In the genomic region with DNA sequence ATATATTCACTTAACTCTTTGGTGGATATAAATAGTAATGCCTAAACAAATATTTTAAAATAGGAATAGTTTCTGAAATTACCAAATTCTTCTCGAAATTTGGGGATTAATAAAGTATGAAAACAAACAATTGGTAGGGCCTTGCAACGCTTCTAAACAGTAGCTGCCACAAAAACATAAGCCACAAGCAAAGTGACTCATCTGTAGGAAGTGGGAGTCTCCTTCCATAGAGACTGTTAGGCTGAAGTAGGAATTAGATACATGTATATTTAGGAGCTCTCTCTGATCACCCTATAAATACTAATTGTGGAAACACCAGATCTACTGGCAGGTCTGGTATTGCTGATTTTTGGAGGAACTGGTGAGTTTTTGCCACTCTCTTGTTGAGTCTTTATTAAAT, we compare ENCODE assay signal across 16 cellular contexts. TPM values are rescaled to one million over a fixed set of nuclear protein-coding genes. Genes with fewer than 3 reads are reported as not detected.
DNase-seq lines count a peak whose midpoint lies in the region; ATAC-seq and TF ChIP-seq lines count a peak whose summit lies in the region.
"Had no signal": no experiment of that assay in that cellular context is flagged by ENCODE, and none has a peak within 500 bp of the region (broad histone marks: within the 10 kb centered on the region; RNA-seq: fewer than 3 reads in every experiment).

No MANE protein-coding gene starts in this region.

- peak overlapping the region; percentile 41 for H2BK120ac ChIP-seq in trophoblast cell (ENCODE audit: insufficient read depth, low read length, poor library complexity)

- H2AK5ac ChIP-seq in trophoblast cell (ENCODE audit: low read length) = no peak overlapping the region

- H3K14ac ChIP-seq in trophoblast cell (ENCODE audit: low read length) = no peak overlapping the region

- no peak for TF ChIP-seq EP300 in transverse colon (IDR thresholded peaks at IDR 0.05; ENCODE audit: low read depth)

- peaks cover 31% of the 10 kb centered on the region for H3K79me1 ChIP-seq in trophoblast cell (ENCODE audit: low read length)

- peak overlapping the region; percentile 71 for H2BK5ac ChIP-seq in trophoblast cell (ENCODE audit: low read depth, low read length, poor library complexity)

- no peak overlapping the region for H3K23ac ChIP-seq in trophoblast cell (ENCODE audit: low read length)

- H2AFZ ChIP-seq in trophoblast cell (ENCODE audit: insufficient read depth, low read length, poor library complexity) = no peak overlapping the region

- no peak overlapping the region for H3K9ac ChIP-seq in trophoblast cell (ENCODE audit: low read length)
- H3K9ac ChIP-seq: BLaER1 had no signal

- H3K36me3 ChIP-seq in trophoblast cell (ENCODE audit: control insufficient read depth in 1 of 2, insufficient read depth in 2 of 2, low read length in 2 of 2) (no peaks in the 10 kb centered on the region), transverse colon (no peaks in the 10 kb centered on the region)
- H3K36me3 ChIP-seq: adrenal gland, BLaER1, esophagus squamous epithelium had no signal

- in situ Hi-C loops in transverse colon (cut with MboI; ENCODE audit: low pct_ligation_motif_present in 1 of 4, low pct_unique_long_range_greater_than_20kb in 1 of 4, low sequenced_read_pairs in 3 of 4) = no loop called here

- H3K27ac Mint-ChIP-seq in activated T-cell treated with anti-CD3 and anti-CD28 coated beads, Interleukin-2, amount 50 U/mL, for 72 hours = no peak overlapping the region
- H3K27ac Mint-ChIP-seq: activated CD8-positive, alpha-beta T cell treated with anti-CD3 and anti-CD28 coated beads for 36 hours; natural killer cell had no signal

- peak overlapping the region; percentile 22 for H4K8ac ChIP-seq in trophoblast cell (ENCODE audit: low read depth, low read length)

- no peak overlapping the region for H3K4me3 Mint-ChIP-seq in activated T-cell treated with anti-CD3 and anti-CD28 coated beads, Interleukin-2, amount 50 U/mL, for 72 hours
- H3K4me3 Mint-ChIP-seq: activated CD8-positive, alpha-beta T cell treated with anti-CD3 and anti-CD28 coated beads for 36 hours; natural killer cell had no signal

- H3K9me3 Mint-ChIP-seq in activated T-cell treated with anti-CD3 and anti-CD28 coated beads, Interleukin-2, amount 50 U/mL, for 72 hours = no peaks in the 10 kb centered on the region
- H3K9me3 Mint-ChIP-seq: activated CD8-positive, alpha-beta T cell treated with anti-CD3 and anti-CD28 coated beads for 36 hours; natural killer cell had no signal

- DNase-seq in H4 (ENCODE audit: low spot score) (peak; percentile 48), RKO (ENCODE audit: low spot score) (peak; percentile 57), dermis blood vessel endothelial cell (peak; percentile 60), trophoblast cell (no peak), transverse colon (no peak), NCI-H446 (lab: John Stamatoyannopoulos, UW) (no peak)
- no peak for DNase-seq in activated T-cell treated with anti-CD3 and anti-CD28 coated beads, Interleukin-2, amount 50 U/mL, for 72 hours
- DNase-seq: activated CD8-positive, alpha-beta T cell treated with anti-CD3 and anti-CD28 coated beads for 36 hours; adrenal gland; esophagus squamous epithelium; natural killer cell; NCI-H1436 had no signal

- H3K4ac ChIP-seq in trophoblast cell (ENCODE audit: low read depth, low read length) = no peak overlapping the region

- intact Hi-C loops in transverse colon (cut with DNase I; ENCODE audit: low total_unique reads) = no loop called here

- H3K27ac ChIP-seq in trophoblast cell (ENCODE audit: low read depth, low read length) (peak overlapping the region; percentile 95), transverse colon (no peak overlapping the region)
- H3K27ac ChIP-seq: adrenal gland, BLaER1, esophagus squamous epithelium, SK-N-MC, VCaP had no signal

- no peak for ATAC-seq in activated T-cell treated with anti-CD3 and anti-CD28 coated beads, Interleukin-2, amount 50 U/mL, for 72 hours (replicated peaks in 1 of 2)
- ATAC-seq: activated CD8-positive, alpha-beta T cell treated with anti-CD3 and anti-CD28 coated beads for 36 hours; natural killer cell had no signal

- peak overlapping the region; percentile 13 for H4K91ac ChIP-seq in trophoblast cell (ENCODE audit: low read depth, low read length)

- peaks cover 17% of the 10 kb centered on the region in 2 experiments for H3K4me1 ChIP-seq in trophoblast cell (ENCODE audit: control insufficient read depth in 1 of 2, insufficient read depth in 2 of 2, low read length in 2 of 2)
- no peaks in the 10 kb centered on the region for H3K4me1 ChIP-seq in transverse colon
- H3K4me1 ChIP-seq: BLaER1 had no signal

- no peak overlapping the region for H3K18ac ChIP-seq in trophoblast cell (ENCODE audit: low read length)

- H3K9me3 ChIP-seq in trophoblast cell (ENCODE audit: insufficient read depth, low read depth, low read length) (no peaks in the 10 kb centered on the region), transverse colon (no peaks in the 10 kb centered on the region)
- H3K9me3 ChIP-seq: adrenal gland, BLaER1, esophagus squamous epithelium had no signal

- peak overlapping the region; percentile 13 for H3K4me2 ChIP-seq in trophoblast cell (ENCODE audit: low read length)
- H3K4me2 ChIP-seq: BLaER1 had no signal

- no peaks in the 10 kb centered on the region for H3K79me2 ChIP-seq in trophoblast cell (ENCODE audit: control insufficient read depth, insufficient read depth, low read length, poor library complexity)

- no peak for TF ChIP-seq CTCF in transverse colon (IDR thresholded peaks at IDR 0.05)

- peaks cover 9% of the 10 kb centered on the region for H3K27me3 Mint-ChIP-seq in activated T-cell treated with anti-CD3 and anti-CD28 coated beads, Interleukin-2, amount 50 U/mL, for 72 hours (ENCODE audit: low read depth)

- no peak for TF ChIP-seq POLR2A in transverse colon (IDR thresholded peaks at IDR 0.05)

- H3K27me3 ChIP-seq in trophoblast cell (ENCODE audit: insufficient read depth, low read length) (no peaks in the 10 kb centered on the region), transverse colon (no peaks in the 10 kb centered on the region)
- H3K27me3 ChIP-seq: adrenal gland, BLaER1 had no signal

- no peak overlapping the region for H3K4me3 ChIP-seq in trophoblast cell (ENCODE audit: low read depth, low read length)
- no peak overlapping the region for H3K4me3 ChIP-seq in transverse colon
- H3K4me3 ChIP-seq: adrenal gland, BLaER1, esophagus squamous epithelium, SK-N-MC had no signal

- H2BK12ac ChIP-seq in trophoblast cell (ENCODE audit: low read length) = peak overlapping the region; percentile 32

- no peak overlapping the region for H4K12ac ChIP-seq in trophoblast cell (ENCODE audit: low read depth, low read length)

- H3K36me3 Mint-ChIP-seq in activated T-cell treated with anti-CD3 and anti-CD28 coated beads, Interleukin-2, amount 50 U/mL, for 72 hours (ENCODE audit: insufficient read depth in 2 of 2) = no peaks in the 10 kb centered on the region
- H3K36me3 Mint-ChIP-seq: natural killer cell had no signal

- no peaks in the 10 kb centered on the region for H3K4me1 Mint-ChIP-seq in activated T-cell treated with anti-CD3 and anti-CD28 coated beads, Interleukin-2, amount 50 U/mL, for 72 hours (ENCODE audit: low read depth)
- H3K4me1 Mint-ChIP-seq: natural killer cell had no signal

- no CpG with 5 or more reads among the region's 2 CpGs for WGBS in trophoblast cell (ENCODE audit: extremely low coverage, insufficient coverage, insufficient read length)
- 72% methylated on average over 2 of the region's 2 CpGs; no CpG with 5 or more reads in 1 of the 2 donors for WGBS in transverse colon (ENCODE audit: low coverage in 1 of 2), 2 donors

RNA-seq across cellular contexts. Expression of gene LMOD2, which starts 5.7 kb away (rescaled TPM):
- not detected in 2 replicates for total RNA-seq in H4 (2014; rRNA removed; shearing (Covaris generic))
- total RNA-seq in dermis blood vessel endothelial cell (not detected in 2 replicates), transverse colon (under 1 TPM in 1 of 4 donors, not detected in 3; 0.41 TPM)
- polyA plus RNA-seq in trophoblast cell (2013) = 0.87 and 1.1 TPM in 2 replicates
- total RNA-seq in activated T-cell treated with anti-CD3 and anti-CD28 coated beads, Interleukin-2, amount 50 U/mL, for 72 hours = not detected
- total RNA-seq: activated CD8-positive, alpha-beta T cell treated with anti-CD3 and anti-CD28 coated beads for 36 hours; esophagus squamous epithelium; liver; natural killer cell had no signal
- polyA plus RNA-seq: liver had no signal

RNA-seq across cellular contexts. Expression of gene ASB15, which starts 48.3 kb away (rescaled TPM):
- total RNA-seq in H4 (2014; rRNA removed; shearing (Covaris generic)) = not detected in 2 replicates
- total RNA-seq in dermis blood vessel endothelial cell (not detected in 2 replicates), transverse colon (not detected)
- polyA plus RNA-seq in trophoblast cell (2013) = 0.01 TPM in 1 of 2 replicates, not detected in the other
- total RNA-seq in activated T-cell treated with anti-CD3 and anti-CD28 coated beads, Interleukin-2, amount 50 U/mL, for 72 hours = not detected
- total RNA-seq: activated CD8-positive, alpha-beta T cell treated with anti-CD3 and anti-CD28 coated beads for 36 hours; adrenal gland; esophagus squamous epithelium; liver; natural killer cell had no signal
- polyA plus RNA-seq: adrenal gland, liver had no signal

Comparison
In these comparisons a context has a peak if more than half of its experiments do, and no peak if none do; other contexts are left out.
1. DNase-seq: peak in H4 (single experiment), RKO (single experiment) and dermis blood vessel endothelial cell (single experiment); none in trophoblast cell (0 of 2), transverse colon (single experiment), activated T-cell treated with anti-CD3 and anti-CD28 coated beads, Interleukin-2, amount 50 U/mL, for 72 hours (0 of 2) and NCI-H446 (0 of 2).